Comparison of ENCODE assay signal across 8 cellular contexts in the genomic region with DNA sequence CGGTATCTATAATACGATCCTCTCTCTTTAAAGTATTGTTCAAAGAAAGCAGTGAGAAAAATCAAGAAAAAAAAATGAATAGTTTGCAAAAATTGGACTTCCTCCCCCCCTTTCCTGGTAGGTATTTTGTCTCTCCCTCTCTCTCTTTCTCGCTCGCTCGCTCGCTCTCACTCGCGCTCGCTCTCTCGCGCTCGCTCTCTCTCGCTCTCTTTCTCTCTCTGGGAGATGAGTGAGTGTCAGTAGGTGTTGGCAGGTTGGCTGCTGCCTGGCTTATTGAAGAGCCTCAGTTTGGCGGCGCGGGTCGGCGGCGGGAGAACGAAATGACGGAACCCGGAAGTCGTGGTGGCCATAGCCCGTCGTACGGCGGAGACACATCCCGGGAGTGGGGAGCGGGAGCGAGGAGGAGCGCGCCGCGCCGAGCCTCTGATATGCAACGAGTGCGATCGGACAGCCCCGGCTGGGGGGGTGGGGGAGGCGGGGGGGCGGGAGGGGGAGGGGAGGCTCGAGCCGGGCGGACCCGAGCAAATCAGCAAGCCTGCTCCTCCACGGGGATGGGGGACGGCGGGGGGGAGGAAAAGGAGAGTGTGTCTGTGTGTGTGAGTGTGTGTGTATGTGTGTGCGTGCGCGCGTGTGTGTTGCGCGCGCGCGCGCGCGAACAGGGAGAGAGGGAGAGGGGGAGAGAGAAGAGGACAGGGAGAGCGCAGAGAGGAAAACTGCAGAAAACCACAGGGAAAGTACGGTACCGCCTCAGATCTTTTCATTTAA. TPM values are rescaled to one million over a fixed set of nuclear protein-coding genes. Genes with fewer than 3 reads are reported as not detected.
DNase-seq lines count a peak whose midpoint lies in the region; ATAC-seq, FAIRE-seq and TF ChIP-seq lines count a peak whose summit lies in the region.

A gene (minus strand): TSS at position 441 of the 765 bp plus-strand sequence. CDS start 1,083 bp downstream, outside the sequence.

- peak within 1 kb of the TSS; percentile 61 for H3K9ac ChIP-seq in HUES6 (ENCODE audit: low read length)

- peaks cover 44% of the 10 kb centered on the region for H3K4me1 ChIP-seq in CD4-positive, alpha-beta memory T cell (ENCODE audit: insufficient read depth, low read length)
- H3K4me1 ChIP-seq in HUES6 (ENCODE audit: control insufficient read depth, insufficient read depth, low read length): peaks cover 35% of the 10 kb centered on the region

- peak within 1 kb of the TSS; percentile 90 to 99 (median 96) for H3K4me3 Mint-ChIP-seq in CD4-positive, alpha-beta memory T cell
- H3K4me3 Mint-ChIP-seq in nephron: peak within 1 kb of the TSS; percentile 96 to 98 (median 98)

- no peak for FAIRE-seq in frontal cortex (lab: Jason Lieb, UNC)

- H3K27ac Mint-ChIP-seq in CD4-positive, alpha-beta memory T cell: peak within 1 kb of the TSS; percentile 37 to 86 (median 82)
- peak within 1 kb of the TSS; percentile 98 to 100 (median 100) for H3K27ac Mint-ChIP-seq in nephron

- H3K27me3 ChIP-seq in CD4-positive, alpha-beta memory T cell (ENCODE audit: insufficient read depth, low read length): peaks cover 30% of the 10 kb centered on the region
- H3K27me3 ChIP-seq in HUES6 (ENCODE audit: control insufficient read depth, insufficient read depth, low read length): peaks cover 81% of the 10 kb centered on the region

- H3K4me1 Mint-ChIP-seq in CD4-positive, alpha-beta memory T cell: peaks cover 31 to 63% (median 48%) of the 10 kb centered on the region in 4 donors
- peaks cover 27% of the 10 kb centered on the region for H3K4me1 Mint-ChIP-seq in nephron

- H3K9me3 Mint-ChIP-seq in CD4-positive, alpha-beta memory T cell: peaks cover 0 to 27% (median 20%) of the 10 kb centered on the region in 8 donors
- H3K9me3 Mint-ChIP-seq in nephron: peaks cover 6% of the 10 kb centered on the region

- CTCF ChIA-PET in CD4-positive, alpha-beta memory T cell (lab: Charles Lee; ENCODE audit: partially characterized antibody): no interaction called here

- intact Hi-C loops in CD4-positive, alpha-beta memory T cell (cut with micrococcal nuclease): no loop called here

- TF ChIP-seq CTCF in nephron (IDR thresholded peaks at IDR 0.05; ENCODE audit: unreplicated experiment in 3 of 3): no peak

- H3K36me3 Mint-ChIP-seq in CD4-positive, alpha-beta memory T cell: peaks cover 8 to 11% of the 10 kb centered on the region in 2 donors
- H3K36me3 Mint-ChIP-seq in nephron (ENCODE audit: low read depth): peaks cover 45% of the 10 kb centered on the region

- peaks cover 60 to 67% of the 10 kb centered on the region in 2 donors for H3K27me3 Mint-ChIP-seq in CD4-positive, alpha-beta memory T cell
- H3K27me3 Mint-ChIP-seq in nephron (ENCODE audit: low read depth): peaks cover 69% of the 10 kb centered on the region

- ATAC-seq in GM19351 (IDR thresholded peaks at IDR 0.05; ENCODE audit: unreplicated experiment): peak; percentile 41
- ATAC-seq in HG03108 (IDR thresholded peaks at IDR 0.05; ENCODE audit: unreplicated experiment): no peak

- peak within 1 kb of the TSS; percentile 52 to 86 for H3K4me3 ChIP-seq in CD4-positive, alpha-beta memory T cell (ENCODE audit: low read length in 2 of 2)
- H3K4me3 ChIP-seq in HUES6 (ENCODE audit: low read depth, low read length): peak within 1 kb of the TSS; percentile 90

- H3K9me3 ChIP-seq in CD4-positive, alpha-beta memory T cell (ENCODE audit: control insufficient read depth in 1 of 2, low read length in 2 of 2): no peaks in the 10 kb centered on the region
- H3K9me3 ChIP-seq in HUES6 (ENCODE audit: control insufficient read depth, insufficient read depth, low read depth, low read length): no peaks in the 10 kb centered on the region

- POLR2A ChIA-PET in CD4-positive, alpha-beta memory T cell (lab: Charles Lee; ENCODE audit: partially characterized antibody): no interaction called here

- H3K27ac ChIP-seq in CD4-positive, alpha-beta memory T cell (ENCODE audit: low read depth, low read length): no peak within 1 kb of the TSS
- H3K27ac ChIP-seq in HUES6 (ENCODE audit: low read depth, low read length): no peak within 1 kb of the TSS

- peak; percentile 18 to 39 (median 32) for DNase-seq in CD4-positive, alpha-beta memory T cell
- peak; percentile 50 for DNase-seq in NOMO-1 treated with DMSO at 0.1 percent for 48 hours (lab: John Stamatoyannopoulos, UW; ENCODE audit: unreplicated experiment)
- peak; percentile 28 for DNase-seq in activated naive CD4-positive, alpha-beta T cell treated with anti-CD3 and anti-CD28 coated beads, Interleukin-2, amount 50 U/mL, for 16 hours
- peak; percentile 82 to 90 for DNase-seq in frontal cortex (ENCODE audit: low spot score in 2 of 2)

- H3K36me3 ChIP-seq in CD4-positive, alpha-beta memory T cell (ENCODE audit: insufficient read depth, low read length): no peaks in the 10 kb centered on the region
- H3K36me3 ChIP-seq in HUES6 (ENCODE audit: control insufficient read depth, insufficient read depth, low read length): no peaks in the 10 kb centered on the region

RNA-seq across cellular contexts. Expression of the gene that starts here (rescaled TPM):
- total RNA-seq in CD4-positive, alpha-beta memory T cell: not detected
- not detected for polyA plus RNA-seq in CD4-positive, alpha-beta memory T cell
- total RNA-seq in frontal cortex: 380 TPM

Comparison
In these comparisons a context has a peak if more than half of its experiments do, and no peak if none do; other contexts are left out.
1. RNA of the gene that starts here (total RNA-seq): 380 TPM in frontal cortex (single experiment); not detected in CD4-positive, alpha-beta memory T cell; every median in the first group is over 100 times any median in the second.
2. Peak in DNase-seq and H3K4me3 ChIP-seq in CD4-positive, alpha-beta memory T cell; RNA of the gene not detected or under 1 TPM.
3. DNase-seq: peak in every context shown above with its lines; median percentile 86 in frontal cortex; 50 in NOMO-1 treated with DMSO at 0.1 percent for 48 hours; 32 in CD4-positive, alpha-beta memory T cell; 28 in activated naive CD4-positive, alpha-beta T cell treated with anti-CD3 and anti-CD28 coated beads, Interleukin-2, amount 50 U/mL, for 16 hours.